In genomic region chr12:131222271-131223139, GRCh38 we compare ENCODE assay signal across 8 cellular contexts.
DNase-seq lines count a peak whose midpoint lies in the region; ATAC-seq and TF ChIP-seq lines count a peak whose summit lies in the region.

No MANE protein-coding gene starts in this region.

- H3K27me3 ChIP-seq in BLaER1 treated with 17β-estradiol and CSF1 and Interleukin-3, amounts not matched to agents 10 nM and 100 nM: peaks cover 0 to 42% (median 0%) of the 10 kb centered on the region in 11 experiments; a peak in 5 of 22 replicates
- H3K27me3 ChIP-seq in vagina: no peaks in the 10 kb centered on the region

- intact Hi-C loops in vagina (cut with DNase I): no loop called here

- POLR2A ChIA-PET in HEK293T (lab: Yijun Ruan, JAX): no interaction called here

- peak overlapping the region; percentile 56 to 99 (median 94) for H3K4me2 ChIP-seq in BLaER1 treated with 17β-estradiol and CSF1 and Interleukin-3, amounts not matched to agents 10 nM and 100 nM

- no peak for TF ChIP-seq POLR2A in vagina (IDR thresholded peaks at IDR 0.05)

- H3K36me3 ChIP-seq in BLaER1 treated with 17β-estradiol and CSF1 and Interleukin-3, amounts not matched to agents 10 nM and 100 nM: no peaks in the 10 kb centered on the region
- no peaks in the 10 kb centered on the region for H3K36me3 ChIP-seq in vagina

- ATAC-seq in GM19035 (IDR thresholded peaks at IDR 0.05; ENCODE audit: unreplicated experiment) (peak; percentile 44), HG03175 (IDR thresholded peaks at IDR 0.05; ENCODE audit: unreplicated experiment) (peak; percentile 53)

- DNase-seq in coronary artery (ENCODE audit: low spot score) (no peak), NCI-H146 treated with DMSO at 0.1 percent for 48 hours (lab: John Stamatoyannopoulos, UW; ENCODE audit: unreplicated experiment) (no peak), NCI-H774 (lab: John Stamatoyannopoulos, UW) (no peak), vagina (ENCODE audit: extremely low spot score in 2 of 2) (no peak), HEK293T (ENCODE audit: extremely low spot score) (no peak)

- CTCF ChIA-PET in HEK293T (lab: Yijun Ruan, JAX): no interaction called here

- peaks cover 0 to 15% (median 0%) of the 10 kb centered on the region in 11 experiments; a peak in 1 of 22 replicates for H4K20me1 ChIP-seq in BLaER1 treated with 17β-estradiol and CSF1 and Interleukin-3, amounts not matched to agents 10 nM and 100 nM

- H3K4me3 ChIP-seq in BLaER1 treated with 17β-estradiol and CSF1 and Interleukin-3, amounts not matched to agents 10 nM and 100 nM: peak overlapping the region in 8 of 10 experiments; percentile 34 to 65 (median 56); a peak in 16 of 20 replicates
- H3K4me3 ChIP-seq in coronary artery (peak overlapping the region; percentile 36), vagina (no peak overlapping the region)

- peak overlapping the region in 10 of 11 experiments; percentile 16 to 90 (median 78); a peak in 18 of 22 replicates for H3K9ac ChIP-seq in BLaER1 treated with 17β-estradiol and CSF1 and Interleukin-3, amounts not matched to agents 10 nM and 100 nM

- H3K27ac ChIP-seq in BLaER1 treated with 17β-estradiol and CSF1 and Interleukin-3, amounts not matched to agents 10 nM and 100 nM: peak overlapping the region in 10 of 11 experiments; percentile 15 to 99 (median 90); a peak in 18 of 22 replicates
- H3K27ac ChIP-seq in coronary artery: no peak overlapping the region
- H3K27ac ChIP-seq in vagina: no peak overlapping the region

- H3K9me3 ChIP-seq in BLaER1 treated with 17β-estradiol and CSF1 and Interleukin-3, amounts not matched to agents 10 nM and 100 nM (replicated peaks in 1 of 11): peaks cover 0 to 7% (median 2%) of the 10 kb centered on the region in 11 experiments; a peak in 5 of 22 replicates
- no peaks in the 10 kb centered on the region for H3K9me3 ChIP-seq in vagina

- peaks cover 52 to 76% (median 70%) of the 10 kb centered on the region in 10 experiments for H3K4me1 ChIP-seq in BLaER1 treated with 17β-estradiol and CSF1 and Interleukin-3, amounts not matched to agents 10 nM and 100 nM
- H3K4me1 ChIP-seq in vagina: no peaks in the 10 kb centered on the region

- no peak for TF ChIP-seq CTCF in coronary artery (IDR thresholded peaks at IDR 0.05)
- no peak for TF ChIP-seq CTCF in vagina (IDR thresholded peaks at IDR 0.05)

TF ChIP-seq in HEK293T, 16 proteins besides CTCF, POLR2A, EP300 and RAD21:
- no peak for TF ChIP-seq FOXM1 (IDR thresholded peaks at IDR 0.05; ENCODE audit: borderline replicate concordance)
- TF ChIP-seq ZNF384 (IDR thresholded peaks at IDR 0.05): no peak
- no peak for TF ChIP-seq SUZ12 (IDR thresholded peaks at IDR 0.05)
- TF ChIP-seq ELF4 (IDR thresholded peaks at IDR 0.05): no peak
- TF ChIP-seq FOXK2 (IDR thresholded peaks at IDR 0.05): no peak
- no peak for TF ChIP-seq CTBP1 (IDR thresholded peaks at IDR 0.05; ENCODE audit: borderline replicate concordance)
- TF ChIP-seq HDGF (IDR thresholded peaks at IDR 0.05; ENCODE audit: borderline replicate concordance): no peak
- TF ChIP-seq SP1 (IDR thresholded peaks at IDR 0.05): no peak
- no peak for TF ChIP-seq FOXA1 (IDR thresholded peaks at IDR 0.05)
- no peak for TF ChIP-seq PKNOX1 (IDR thresholded peaks at IDR 0.05)
- no peak for TF ChIP-seq LEF1 (IDR thresholded peaks at IDR 0.05; ENCODE audit: borderline replicate concordance)
- no peak for TF ChIP-seq TARDBP (IDR thresholded peaks at IDR 0.05)
- no peak for TF ChIP-seq BHLHE40 (IDR thresholded peaks at IDR 0.05; ENCODE audit: borderline replicate concordance)
- no peak for TF ChIP-seq ARNT (IDR thresholded peaks at IDR 0.05)
- no peak for TF ChIP-seq NFRKB (IDR thresholded peaks at IDR 0.05)
- TF ChIP-seq L3MBTL2 (conservative IDR thresholded peaks at IDR 0.05): no peak
TF ChIP-seq in HEK293T: peak in this region for 0.

Comparison
In these comparisons a context has a peak if more than half of its experiments do, and no peak if none do; other contexts are left out.
1. H3K27ac ChIP-seq: peak in BLaER1 treated with 17β-estradiol and CSF1 and Interleukin-3, amounts not matched to agents 10 nM and 100 nM (10 of 11); none in coronary artery (0 of 2) and vagina (single experiment).
2. H3K4me3 ChIP-seq: peak in BLaER1 treated with 17β-estradiol and CSF1 and Interleukin-3, amounts not matched to agents 10 nM and 100 nM (8 of 10) and coronary artery (single experiment); none in vagina (0 of 2).